ENCODE assay signal across 22 cellular contexts in the genomic region with DNA sequence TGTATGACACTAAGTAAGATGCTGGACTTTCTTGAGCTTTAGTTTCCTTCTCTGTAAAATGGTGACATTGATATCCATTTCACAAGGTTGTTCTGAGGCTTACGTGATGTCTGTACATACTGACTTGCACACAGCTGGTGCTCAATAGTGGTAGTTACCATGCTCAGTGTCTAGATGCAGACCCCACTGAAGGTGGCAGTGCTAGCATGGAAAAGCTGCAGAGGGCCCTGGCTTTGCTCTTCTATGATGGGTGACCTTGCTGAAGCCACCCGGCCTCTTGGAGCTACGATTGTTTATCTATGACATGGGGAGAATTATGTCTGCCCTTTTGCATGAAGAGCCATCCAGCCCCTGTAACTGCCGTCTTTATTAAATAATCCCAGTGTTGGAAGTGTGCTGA.
"Had no signal": no experiment of that assay in that cellular context is flagged by ENCODE, and none has a peak within 500 bp of the region (broad histone marks: within the 10 kb centered on the region; RNA-seq: fewer than 3 reads in every experiment).

No MANE protein-coding gene starts in this region.

- H3K9me3 ChIP-seq: SJCRH30, SK-N-SH had no signal

- H3K27me3 ChIP-seq: SJCRH30 had no signal

- H3K4me2 ChIP-seq: SK-N-SH had no signal

- FAIRE-seq: astrocyte had no signal

- DNase-seq: activated CD4-positive, alpha-beta memory T cell treated with anti-CD3 and anti-CD28 coated beads, Interleukin-2, amount 10 ng/mL, durations not matched to agents 7 days and 5 days; activated CD4-positive, alpha-beta T cell treated with anti-CD3 and anti-CD28 coated beads for 36 hours; activated CD4-positive, alpha-beta T cell treated with anti-CD3 and anti-CD28 coated beads, Interleukin-2, amount 50 U/mL, for 1 hour; activated gamma-delta T cell; activated naive CD4-positive, alpha-beta T cell treated with anti-CD3 and anti-CD28 coated beads for 36 hours; activated T-cell treated with anti-CD3 and anti-CD28 coated beads for 4 hours; activated T-cell treated with anti-CD3 and anti-CD28 coated beads, Interleukin-2, amount 50 U/mL, for 48 hours; amygdala; Kasumi-1; NCI-H1048; NCI-H146; NCI-H187 treated with DMSO at 0.1 percent for 48 hours; NCI-H2171; NCI-H2227 treated with DMSO at 0.1 percent for 48 hours; NCI-H446 treated with DMSO at 0.1 percent for 48 hours; NCI-H748 treated with DMSO at 0.1 percent for 48 hours; T-helper 1 cell had no signal

- H3K27ac ChIP-seq: VCaP had no signal

- ATAC-seq: activated CD4-positive, alpha-beta T cell treated with anti-CD3 and anti-CD28 coated beads for 36 hours; activated T-helper 17 cell treated with anti-CD3 and anti-CD28 coated beads, Interleukin-2, amount 50 U/mL, for 72 hours had no signal

- H3K9ac ChIP-seq: SK-N-SH had no signal

- H3K4me3 ChIP-seq: SJCRH30 had no signal
